1 cellular context compared by ENCODE assay signal in genomic region chr20:1855113-1855512, GRCh38.
TF ChIP-seq lines count a peak whose summit lies in the region.

No MANE protein-coding gene starts in this region.

TF ChIP-seq in HepG2, 621 proteins besides CTCF, POLR2A, EP300 and RAD21 (continued from another document and continues in another):
- TF ChIP-seq ZNF318 (CRISPR knock-in tag; IDR thresholded peaks at IDR 0.05) (no peak), ZNF670 (CRISPR knock-in tag; IDR thresholded peaks at IDR 0.05; ENCODE audit: borderline replicate concordance) (0 out of 2 replicates have a peak, but pooled peaks have one; percentile 30), ZNF432 (CRISPR knock-in tag; IDR thresholded peaks at IDR 0.05; ENCODE audit: borderline replicate concordance) (no peak), ATF1 (CRISPR knock-in tag; IDR thresholded peaks at IDR 0.05) (no peak), SSRP1 (CRISPR knock-in tag; IDR thresholded peaks at IDR 0.05) (no peak), NPAS2 (CRISPR knock-in tag; IDR thresholded peaks at IDR 0.05; ENCODE audit: borderline replicate concordance) (no peak), FOXA3 (CRISPR knock-in tag; IDR thresholded peaks at IDR 0.05) (peak; percentile 61), ZKSCAN8 (CRISPR knock-in tag; IDR thresholded peaks at IDR 0.05; ENCODE audit: borderline replicate concordance) (no peak), HNRNPK (IDR thresholded peaks at IDR 0.05; ENCODE audit: low read depth, low read length, poor library complexity, severe bottlenecking) (no peak), KLF9 (CRISPR knock-in tag; IDR thresholded peaks at IDR 0.05; ENCODE audit: low read depth) (no peak), MIER2 (CRISPR knock-in tag; IDR thresholded peaks at IDR 0.05) (no peak), RFXAP (CRISPR knock-in tag; IDR thresholded peaks at IDR 0.05; ENCODE audit: borderline replicate concordance) (no peak), TCF12 (IDR thresholded peaks at IDR 0.05) (no peak), TCF12 (CRISPR knock-in tag; IDR thresholded peaks at IDR 0.05) (no peak), JARID2 (CRISPR knock-in tag; IDR thresholded peaks at IDR 0.05; ENCODE audit: insufficient replicate concordance) (no peak), ZNF749 (CRISPR knock-in tag; IDR thresholded peaks at IDR 0.05; ENCODE audit: borderline replicate concordance) (no peak), ELF3 (CRISPR knock-in tag; IDR thresholded peaks at IDR 0.05) (peak; percentile 52; the same call in 1 of the 2 replicates), PCBP2 (optimal IDR thresholded peaks at IDR 0.05; ENCODE audit: low read depth, low read length, poor library complexity, severe bottlenecking) (no peak), PRMT3 (CRISPR knock-in tag; IDR thresholded peaks at IDR 0.05; ENCODE audit: borderline replicate concordance, low read depth) (no peak), SNAI1 (CRISPR knock-in tag; IDR thresholded peaks at IDR 0.05; ENCODE audit: borderline replicate concordance) (no peak), TBX3 (IDR thresholded peaks at IDR 0.05; ENCODE audit: borderline replicate concordance) (no peak), ZSCAN29 (CRISPR knock-in tag; conservative IDR thresholded peaks at IDR 0.05) (no peak), ZNF782 (CRISPR knock-in tag; IDR thresholded peaks at IDR 0.05; ENCODE audit: borderline replicate concordance) (no peak), ZNF614 (CRISPR knock-in tag; IDR thresholded peaks at IDR 0.05; ENCODE audit: borderline replicate concordance) (0 out of 2 replicates have a peak, but pooled peaks have one; percentile 44), CREB1 (IDR thresholded peaks at IDR 0.05) (no peak), CREB1 (CRISPR knock-in tag; IDR thresholded peaks at IDR 0.05) (no peak), PATZ1 (CRISPR knock-in tag; IDR thresholded peaks at IDR 0.05) (peak; percentile 96), ZNF12 (CRISPR knock-in tag; IDR thresholded peaks at IDR 0.05) (no peak), MIER3 (CRISPR knock-in tag; IDR thresholded peaks at IDR 0.05; ENCODE audit: borderline replicate concordance) (peak; percentile 38; the same call in 1 of the 2 replicates), SOX13 (IDR thresholded peaks at IDR 0.05) (no peak), SOX13 (CRISPR knock-in tag; conservative IDR thresholded peaks at IDR 0.05 in 1 of 2, IDR thresholded peaks at IDR 0.05 in 1 of 2) (peak in 1 of 2 experiments; percentile 72; a peak in 2 of 4 replicates), MYNN (CRISPR knock-in tag; IDR thresholded peaks at IDR 0.05; ENCODE audit: low read depth) (no peak), PBX3 (CRISPR knock-in tag; IDR thresholded peaks at IDR 0.05; ENCODE audit: borderline replicate concordance) (no peak), ZNF251 (CRISPR knock-in tag; IDR thresholded peaks at IDR 0.05) (no peak), SAP130 (CRISPR knock-in tag; IDR thresholded peaks at IDR 0.05; ENCODE audit: low read depth) (peak; percentile 49; the same call in 1 of the 2 replicates), ZSCAN31 (CRISPR knock-in tag; IDR thresholded peaks at IDR 0.05; ENCODE audit: low read depth) (no peak), SKI (IDR thresholded peaks at IDR 0.05; ENCODE audit: partially characterized antibody) (no peak)
- TF ChIP-seq, protein P1, sequence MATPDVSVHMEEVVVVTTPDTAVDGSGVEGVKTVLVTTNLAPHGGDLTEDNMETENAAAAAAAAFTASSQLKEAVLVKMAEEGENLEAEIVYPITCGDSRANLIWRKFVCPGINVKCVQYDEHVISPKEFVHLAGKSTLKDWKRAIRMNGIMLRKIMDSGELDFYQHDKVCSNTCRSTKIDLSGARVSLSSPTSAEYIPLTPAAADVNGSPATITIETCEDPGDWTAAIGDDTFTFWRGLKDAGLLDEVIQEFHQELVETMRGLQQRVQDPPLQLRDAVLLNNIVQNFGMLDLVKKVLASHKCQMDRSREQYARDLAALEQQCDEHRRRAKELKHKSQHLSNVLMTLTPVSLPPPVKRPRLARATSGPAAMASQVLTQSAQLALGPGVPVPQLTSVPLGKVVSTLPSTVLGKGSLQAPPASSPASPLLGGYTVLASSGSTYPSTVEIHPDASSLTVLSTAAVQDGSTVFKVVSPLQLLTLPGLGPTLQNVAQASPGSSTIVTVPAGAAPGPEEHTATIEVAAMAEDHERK (CRISPR knock-in tag; IDR thresholded peaks at IDR 0.05; ENCODE audit: low read depth), result no peak
- TF ChIP-seq, protein P2, sequence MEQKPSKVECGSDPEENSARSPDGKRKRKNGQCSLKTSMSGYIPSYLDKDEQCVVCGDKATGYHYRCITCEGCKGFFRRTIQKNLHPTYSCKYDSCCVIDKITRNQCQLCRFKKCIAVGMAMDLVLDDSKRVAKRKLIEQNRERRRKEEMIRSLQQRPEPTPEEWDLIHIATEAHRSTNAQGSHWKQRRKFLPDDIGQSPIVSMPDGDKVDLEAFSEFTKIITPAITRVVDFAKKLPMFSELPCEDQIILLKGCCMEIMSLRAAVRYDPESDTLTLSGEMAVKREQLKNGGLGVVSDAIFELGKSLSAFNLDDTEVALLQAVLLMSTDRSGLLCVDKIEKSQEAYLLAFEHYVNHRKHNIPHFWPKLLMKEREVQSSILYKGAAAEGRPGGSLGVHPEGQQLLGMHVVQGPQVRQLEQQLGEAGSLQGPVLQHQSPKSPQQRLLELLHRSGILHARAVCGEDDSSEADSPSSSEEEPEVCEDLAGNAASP (CRISPR knock-in tag; IDR thresholded peaks at IDR 0.05; ENCODE audit: borderline replicate concordance), result peak; percentile 66; the same call in 1 of the 2 replicates
- TF ChIP-seq, protein P3, sequence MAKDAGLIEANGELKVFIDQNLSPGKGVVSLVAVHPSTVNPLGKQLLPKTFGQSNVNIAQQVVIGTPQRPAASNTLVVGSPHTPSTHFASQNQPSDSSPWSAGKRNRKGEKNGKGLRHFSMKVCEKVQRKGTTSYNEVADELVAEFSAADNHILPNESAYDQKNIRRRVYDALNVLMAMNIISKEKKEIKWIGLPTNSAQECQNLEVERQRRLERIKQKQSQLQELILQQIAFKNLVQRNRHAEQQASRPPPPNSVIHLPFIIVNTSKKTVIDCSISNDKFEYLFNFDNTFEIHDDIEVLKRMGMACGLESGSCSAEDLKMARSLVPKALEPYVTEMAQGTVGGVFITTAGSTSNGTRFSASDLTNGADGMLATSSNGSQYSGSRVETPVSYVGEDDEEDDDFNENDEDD (CRISPR knock-in tag; IDR thresholded peaks at IDR 0.05; ENCODE audit: borderline replicate concordance), result no peak
- TF ChIP-seq, protein P4, sequence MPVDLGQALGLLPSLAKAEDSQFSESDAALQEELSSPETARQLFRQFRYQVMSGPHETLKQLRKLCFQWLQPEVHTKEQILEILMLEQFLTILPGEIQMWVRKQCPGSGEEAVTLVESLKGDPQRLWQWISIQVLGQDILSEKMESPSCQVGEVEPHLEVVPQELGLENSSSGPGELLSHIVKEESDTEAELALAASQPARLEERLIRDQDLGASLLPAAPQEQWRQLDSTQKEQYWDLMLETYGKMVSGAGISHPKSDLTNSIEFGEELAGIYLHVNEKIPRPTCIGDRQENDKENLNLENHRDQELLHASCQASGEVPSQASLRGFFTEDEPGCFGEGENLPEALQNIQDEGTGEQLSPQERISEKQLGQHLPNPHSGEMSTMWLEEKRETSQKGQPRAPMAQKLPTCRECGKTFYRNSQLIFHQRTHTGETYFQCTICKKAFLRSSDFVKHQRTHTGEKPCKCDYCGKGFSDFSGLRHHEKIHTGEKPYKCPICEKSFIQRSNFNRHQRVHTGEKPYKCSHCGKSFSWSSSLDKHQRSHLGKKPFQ (CRISPR knock-in tag; IDR thresholded peaks at IDR 0.05; ENCODE audit: insufficient replicate concordance), result no peak
- TF ChIP-seq, protein P5, sequence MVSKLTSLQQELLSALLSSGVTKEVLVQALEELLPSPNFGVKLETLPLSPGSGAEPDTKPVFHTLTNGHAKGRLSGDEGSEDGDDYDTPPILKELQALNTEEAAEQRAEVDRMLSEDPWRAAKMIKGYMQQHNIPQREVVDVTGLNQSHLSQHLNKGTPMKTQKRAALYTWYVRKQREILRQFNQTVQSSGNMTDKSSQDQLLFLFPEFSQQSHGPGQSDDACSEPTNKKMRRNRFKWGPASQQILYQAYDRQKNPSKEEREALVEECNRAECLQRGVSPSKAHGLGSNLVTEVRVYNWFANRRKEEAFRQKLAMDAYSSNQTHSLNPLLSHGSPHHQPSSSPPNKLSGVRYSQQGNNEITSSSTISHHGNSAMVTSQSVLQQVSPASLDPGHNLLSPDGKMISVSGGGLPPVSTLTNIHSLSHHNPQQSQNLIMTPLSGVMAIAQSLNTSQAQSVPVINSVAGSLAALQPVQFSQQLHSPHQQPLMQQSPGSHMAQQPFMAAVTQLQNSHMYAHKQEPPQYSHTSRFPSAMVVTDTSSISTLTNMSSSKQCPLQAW (CRISPR knock-in tag; IDR thresholded peaks at IDR 0.05), result no peak
- TF ChIP-seq, protein P6, sequence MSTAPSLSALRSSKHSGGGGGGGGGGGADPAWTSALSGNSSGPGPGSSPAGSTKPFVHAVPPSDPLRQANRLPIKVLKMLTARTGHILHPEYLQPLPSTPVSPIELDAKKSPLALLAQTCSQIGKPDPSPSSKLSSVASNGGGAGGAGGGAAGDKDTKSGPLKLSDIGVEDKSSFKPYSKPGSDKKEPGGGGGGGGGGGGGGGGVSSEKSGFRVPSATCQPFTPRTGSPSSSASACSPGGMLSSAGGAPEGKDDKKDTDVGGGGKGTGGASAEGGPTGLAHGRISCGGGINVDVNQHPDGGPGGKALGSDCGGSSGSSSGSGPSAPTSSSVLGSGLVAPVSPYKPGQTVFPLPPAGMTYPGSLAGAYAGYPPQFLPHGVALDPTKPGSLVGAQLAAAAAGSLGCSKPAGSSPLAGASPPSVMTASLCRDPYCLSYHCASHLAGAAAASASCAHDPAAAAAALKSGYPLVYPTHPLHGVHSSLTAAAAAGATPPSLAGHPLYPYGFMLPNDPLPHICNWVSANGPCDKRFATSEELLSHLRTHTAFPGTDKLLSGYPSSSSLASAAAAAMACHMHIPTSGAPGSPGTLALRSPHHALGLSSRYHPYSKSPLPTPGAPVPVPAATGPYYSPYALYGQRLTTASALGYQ (CRISPR knock-in tag; IDR thresholded peaks at IDR 0.05), result no peak
